Comparison of ENCODE assay signal across 1 cellular context in genomic region chr7:73572767-73573186, GRCh38.
TF ChIP-seq lines count a peak whose summit lies in the region.

No MANE protein-coding gene starts in this region.

TF ChIP-seq in K562, 482 proteins besides CTCF, POLR2A, EP300 and RAD21 (continues in another document):
- TF ChIP-seq ZFX (CRISPR knock-in tag; IDR thresholded peaks at IDR 0.05): peak; percentile 52; the same call in 1 of the 2 replicates
- TF ChIP-seq ARID4B (CRISPR knock-in tag; IDR thresholded peaks at IDR 0.05): no peak
- 0 out of 2 replicates have a peak, but pooled peaks have one; percentile 61 for TF ChIP-seq SMARCA4 (IDR thresholded peaks at IDR 0.05)
- peak; percentile 93 for TF ChIP-seq NR2C1 (IDR thresholded peaks at IDR 0.05)
- peak; percentile 95 for TF ChIP-seq NR2C1 (tag; IDR thresholded peaks at IDR 0.05)
- no peak for TF ChIP-seq ZBTB43 (CRISPR knock-in tag; IDR thresholded peaks at IDR 0.05)
- peak; percentile 22; the same call in 1 of the 2 replicates for TF ChIP-seq SMC3 (conservative IDR thresholded peaks at IDR 0.05; ENCODE audit: insufficient read depth, low read depth, low read length)
- no peak for TF ChIP-seq HINFP (tag; conservative IDR thresholded peaks at IDR 0.05; ENCODE audit: low read depth)
- TF ChIP-seq ETV5 (CRISPR knock-in tag; IDR thresholded peaks at IDR 0.05; ENCODE audit: low read depth): 0 out of 2 replicates have a peak, but pooled peaks have one; percentile 62
- no peak for TF ChIP-seq ZNF232 (CRISPR knock-in tag; IDR thresholded peaks at IDR 0.05)
- TF ChIP-seq TRIM24 (IDR thresholded peaks at IDR 0.05): peak; percentile 65 to 77; a peak in 3 of 4 replicates
- TF ChIP-seq ZNF347 (CRISPR knock-in tag; IDR thresholded peaks at IDR 0.05; ENCODE audit: low read depth): no peak
- TF ChIP-seq CXXC5 (CRISPR knock-in tag; IDR thresholded peaks at IDR 0.05): peak; percentile 67
- TF ChIP-seq ATF6 (CRISPR knock-in tag; IDR thresholded peaks at IDR 0.05): peak; percentile 76; the same call in 1 of the 2 replicates
- TF ChIP-seq MYNN (IDR thresholded peaks at IDR 0.05): peak; percentile 74; the same call in 1 of the 2 replicates
- no peak for TF ChIP-seq MYNN (CRISPR knock-in tag; IDR thresholded peaks at IDR 0.05)
- no peak for TF ChIP-seq ZNF778 (CRISPR knock-in tag; IDR thresholded peaks at IDR 0.05)
- TF ChIP-seq ELF1 (tag; IDR thresholded peaks at IDR 0.05): no peak
- TF ChIP-seq RCOR1 (IDR thresholded peaks at IDR 0.05; ENCODE audit: borderline replicate concordance in 1 of 2, low read depth in 2 of 2, low read length in 2 of 2): peak in 1 of 2 experiments; percentile 92; a peak in 3 of 4 replicates
- TF ChIP-seq TCF3 (CRISPR knock-in tag; IDR thresholded peaks at IDR 0.05): peak; percentile 87
- TF ChIP-seq BHLHE40 (IDR thresholded peaks at IDR 0.05; ENCODE audit: low read length): peak; percentile 91
- TF ChIP-seq MTA2 (IDR thresholded peaks at IDR 0.05; ENCODE audit: low read depth): peak; percentile 33; the same call in 1 of the 2 replicates
- TF ChIP-seq CREB3L1 (IDR thresholded peaks at IDR 0.05; ENCODE audit: borderline replicate concordance, low read depth): no peak
- no peak for TF ChIP-seq ZNF79 (CRISPR knock-in tag; IDR thresholded peaks at IDR 0.05; ENCODE audit: low read depth)
- TF ChIP-seq ARNT (IDR thresholded peaks at IDR 0.05): peak; percentile 55 to 60; a peak in 1 of 4 replicates
- TF ChIP-seq STAT5A (IDR thresholded peaks at IDR 0.05; ENCODE audit: borderline replicate concordance, low read length): 0 out of 2 replicates have a peak, but pooled peaks have one; percentile 37
- TF ChIP-seq BCOR (IDR thresholded peaks at IDR 0.05): peak; percentile 35; the same call in 1 of the 2 replicates
- no peak for TF ChIP-seq DMBX1 (CRISPR knock-in tag; IDR thresholded peaks at IDR 0.05; ENCODE audit: borderline replicate concordance)
- peak; percentile 77; the same call in 1 of the 2 replicates for TF ChIP-seq MECOM (CRISPR knock-in tag; IDR thresholded peaks at IDR 0.05)
- TF ChIP-seq LEF1 (IDR thresholded peaks at IDR 0.05): peak; percentile 75; the same call in 1 of the 2 replicates
- TF ChIP-seq JUND (IDR thresholded peaks at IDR 0.05; ENCODE audit: borderline replicate concordance, low read depth, low read length): peak; percentile 74
- TF ChIP-seq JUND (tag; IDR thresholded peaks at IDR 0.05; ENCODE audit: borderline replicate concordance, low read depth, low read length): peak; percentile 79; the same call in 2 of the 3 replicates
- TF ChIP-seq ARID1B (IDR thresholded peaks at IDR 0.05): peak; percentile 81
- peak; percentile 45; the same call in 1 of the 2 replicates for TF ChIP-seq MYC (IDR thresholded peaks at IDR 0.05; ENCODE audit: low read depth, low read length)
- no peak for TF ChIP-seq MYC (CRISPR knock-in tag; IDR thresholded peaks at IDR 0.05; ENCODE audit: borderline replicate concordance, low read depth)
- no peak for TF ChIP-seq XRCC4 (IDR thresholded peaks at IDR 0.05; ENCODE audit: extremely low read depth, insufficient read depth, insufficient read length)
- peak; percentile 18 to 36; a peak in 3 of 4 replicates for TF ChIP-seq NRF1 (conservative IDR thresholded peaks at IDR 0.05 in 1 of 2, IDR thresholded peaks at IDR 0.05 in 1 of 2)
- peak; percentile 71; the same call in 1 of the 2 replicates for TF ChIP-seq CC2D1A (IDR thresholded peaks at IDR 0.05)
- no peak for TF ChIP-seq KLF10 (CRISPR knock-in tag; IDR thresholded peaks at IDR 0.05)
- TF ChIP-seq CTBP1 (IDR thresholded peaks at IDR 0.05; ENCODE audit: borderline replicate concordance): peak; percentile 82; the same call in 1 of the 2 replicates
- peak; percentile 80 for TF ChIP-seq ZNF239 (CRISPR knock-in tag; IDR thresholded peaks at IDR 0.05)
- peak; percentile 92 for TF ChIP-seq NR2C2 (CRISPR knock-in tag; IDR thresholded peaks at IDR 0.05)
- TF ChIP-seq NR2C2 (tag; IDR thresholded peaks at IDR 0.05): peak; percentile 89
- TF ChIP-seq ESRRA (IDR thresholded peaks at IDR 0.05; ENCODE audit: borderline replicate concordance, low read depth): peak; percentile 78
- TF ChIP-seq L3MBTL2 (IDR thresholded peaks at IDR 0.05): peak; percentile 59; the same call in 1 of the 2 replicates
- 0 out of 4 replicates have a peak, but pooled peaks of 1 of the 2 experiments have one; percentile 31 for TF ChIP-seq ZMIZ1 (IDR thresholded peaks at IDR 0.05; ENCODE audit: low read depth in 2 of 2, low read length in 2 of 2)
- TF ChIP-seq BCL6 (CRISPR knock-in tag; IDR thresholded peaks at IDR 0.05): no peak
- peak; percentile 59 for TF ChIP-seq TBP (optimal IDR thresholded peaks at IDR 0.05; ENCODE audit: low read depth, low read length)
- peak; percentile 96 for TF ChIP-seq CBFA2T3 (IDR thresholded peaks at IDR 0.05)
- no peak for TF ChIP-seq PBX2 (CRISPR knock-in tag; IDR thresholded peaks at IDR 0.05; ENCODE audit: low read depth)
- peak; percentile 61 for TF ChIP-seq PBX2 (tag; conservative IDR thresholded peaks at IDR 0.05; ENCODE audit: low read depth)
- TF ChIP-seq ARID2 (IDR thresholded peaks at IDR 0.05): no peak
- peak; percentile 89 for TF ChIP-seq NCOR1 (IDR thresholded peaks at IDR 0.05)
- TF ChIP-seq PML (IDR thresholded peaks at IDR 0.05; ENCODE audit: low read length): 0 out of 2 replicates have a peak, but pooled peaks have one; percentile 31
- TF ChIP-seq NR1H2 (CRISPR knock-in tag; IDR thresholded peaks at IDR 0.05): 0 out of 2 replicates have a peak, but pooled peaks have one; percentile 51
